In genomic region chr1:24070821-24071393, GRCh38 we compare ENCODE assay signal across 8 cellular contexts. TPM values are rescaled to one million over a fixed set of nuclear protein-coding genes. Genes with fewer than 3 reads are reported as not detected.
DNase-seq lines count a peak whose midpoint lies in the region; ATAC-seq and TF ChIP-seq lines count a peak whose summit lies in the region.

No MANE protein-coding gene starts in this region.

- POLR2A ChIA-PET in CD4-positive, alpha-beta T cell (lab: Charles Lee) = no interaction called here
- POLR2A ChIA-PET in activated CD4-positive, alpha-beta memory T cell treated with anti-CD3 and anti-CD28 coated beads for 36 hours (lab: Charles Lee) = no interaction called here

- H3K4me3 ChIP-seq in effector memory CD4-positive, alpha-beta T cell (ENCODE audit: insufficient read depth, low read depth, low read length, poor library complexity, severe bottlenecking) = no peak overlapping the region

- H3K4me1 ChIP-seq in effector memory CD4-positive, alpha-beta T cell (ENCODE audit: control insufficient read depth, insufficient read depth, low read length, poor library complexity, severe bottlenecking) = no peaks in the 10 kb centered on the region

- no peaks in the 10 kb centered on the region for H3K36me3 Mint-ChIP-seq in CD4-positive, alpha-beta T cell (ENCODE audit: low read depth)
- no peaks in the 10 kb centered on the region for H3K36me3 Mint-ChIP-seq in activated CD4-positive, alpha-beta memory T cell treated with anti-CD3 and anti-CD28 coated beads for 36 hours
- H3K36me3 Mint-ChIP-seq in memory B cell = no peaks in the 10 kb centered on the region

- no peak overlapping the region for H3K4me3 Mint-ChIP-seq in CD4-positive, alpha-beta T cell
- H3K4me3 Mint-ChIP-seq in activated CD4-positive, alpha-beta memory T cell treated with anti-CD3 and anti-CD28 coated beads for 36 hours = no peak overlapping the region
- H3K4me3 Mint-ChIP-seq in memory B cell = no peak overlapping the region

- H3K27ac Mint-ChIP-seq in CD4-positive, alpha-beta T cell = no peak overlapping the region
- no peak overlapping the region for H3K27ac Mint-ChIP-seq in activated CD4-positive, alpha-beta memory T cell treated with anti-CD3 and anti-CD28 coated beads for 36 hours
- H3K27ac Mint-ChIP-seq in memory B cell = no peak overlapping the region

- no peaks in the 10 kb centered on the region for H3K9me3 Mint-ChIP-seq in CD4-positive, alpha-beta T cell
- no peaks in the 10 kb centered on the region for H3K9me3 Mint-ChIP-seq in activated CD4-positive, alpha-beta memory T cell treated with anti-CD3 and anti-CD28 coated beads for 36 hours
- H3K9me3 Mint-ChIP-seq in memory B cell = no peaks in the 10 kb centered on the region

- H3K9me3 ChIP-seq in CD4-positive, alpha-beta T cell (ENCODE audit: control insufficient read depth, low read length) = no peaks in the 10 kb centered on the region
- H3K9me3 ChIP-seq in effector memory CD4-positive, alpha-beta T cell (ENCODE audit: control insufficient read depth, low read length) = no peaks in the 10 kb centered on the region

- H3K4me1 Mint-ChIP-seq in CD4-positive, alpha-beta T cell (ENCODE audit: low read depth) = no peaks in the 10 kb centered on the region
- H3K4me1 Mint-ChIP-seq in activated CD4-positive, alpha-beta memory T cell treated with anti-CD3 and anti-CD28 coated beads for 36 hours (ENCODE audit: low read depth) = peaks cover 2% of the 10 kb centered on the region
- peaks cover 3% of the 10 kb centered on the region for H3K4me1 Mint-ChIP-seq in memory B cell

- ATAC-seq in CD4-positive, alpha-beta T cell (ENCODE audit: poor library complexity) = peak; percentile 88
- peak; percentile 98 for ATAC-seq in memory B cell (ENCODE audit: low read depth)
- ATAC-seq in GM18858 (IDR thresholded peaks at IDR 0.05; ENCODE audit: unreplicated experiment) = no peak

- intact Hi-C loops in CD4-positive, alpha-beta T cell (cut with DNase I, micrococcal nuclease) = loop anchor here in 1 of 2 experiments (2.0 to 5.0 kb wide), 2 partner anchors 42 to 321 kb away; partner anchors contain the start of gene MYOM3
- intact Hi-C loops in activated CD4-positive, alpha-beta memory T cell treated with anti-CD3 and anti-CD28 coated beads for 36 hours (cut with micrococcal nuclease) = loop anchor here (1.0 to 5.0 kb wide), 3 partner anchors 41 to 320 kb away; partner anchors contain the start of genes IFNLR1 and MYOM3

- no peaks in the 10 kb centered on the region for H3K27me3 ChIP-seq in CD4-positive, alpha-beta T cell (ENCODE audit: control insufficient read depth, insufficient read depth, low read length)
- H3K27me3 ChIP-seq in effector memory CD4-positive, alpha-beta T cell (replicated peaks; ENCODE audit: control insufficient read depth, insufficient read depth, low read length, poor library complexity, severe bottlenecking) = no peaks in the 10 kb centered on the region

- CTCF ChIA-PET in CD4-positive, alpha-beta T cell (lab: Charles Lee) = interaction anchor here (0.7 to 1.4 kb wide), 2 partner anchors 80 to 188 kb away, joined by 3 to 4 read pairs; no protein-coding TSS in a partner anchor
- CTCF ChIA-PET in activated CD4-positive, alpha-beta memory T cell treated with anti-CD3 and anti-CD28 coated beads for 36 hours (lab: Charles Lee) = interaction anchor here (0.6 to 2.4 kb wide), 20 partner anchors 10 to 710 kb away, joined by 3 to 16 read pairs (median 3); partner anchors contain the start of gene MYOM3

- H3K27ac ChIP-seq in CD4-positive, alpha-beta T cell (ENCODE audit: low read depth, low read length) = no peak overlapping the region
- H3K27ac ChIP-seq in effector memory CD4-positive, alpha-beta T cell (ENCODE audit: insufficient read depth, low read length, poor library complexity, severe bottlenecking) = no peak overlapping the region

- no peaks in the 10 kb centered on the region for H3K36me3 ChIP-seq in effector memory CD4-positive, alpha-beta T cell (ENCODE audit: control insufficient read depth, insufficient read depth, low read length)

- peaks cover 10% of the 10 kb centered on the region for H3K27me3 Mint-ChIP-seq in CD4-positive, alpha-beta T cell
- H3K27me3 Mint-ChIP-seq in activated CD4-positive, alpha-beta memory T cell treated with anti-CD3 and anti-CD28 coated beads for 36 hours = peaks cover 10% of the 10 kb centered on the region
- peaks cover 5% of the 10 kb centered on the region for H3K27me3 Mint-ChIP-seq in memory B cell

- peak; percentile 52 to 69 (median 58) for DNase-seq in CD4-positive, alpha-beta T cell
- DNase-seq in HPDE6-E6E7 (ENCODE audit: extremely low spot score) (peak; percentile 89), NCI-H82 (lab: John Stamatoyannopoulos, UW) (peak; percentile 94), memory B cell (ENCODE audit: low spot score in 2 of 2) (peak; percentile 75 to 78)
- DNase-seq in activated CD4-positive, alpha-beta memory T cell treated with anti-CD3 and anti-CD28 coated beads for 36 hours = peak; percentile 83
- peak; percentile 16 to 47 (median 21) for DNase-seq in effector memory CD4-positive, alpha-beta T cell
- peak; percentile 51 for DNase-seq in stimulated activated CD8-positive, alpha-beta memory T cell treated with anti-CD3 and anti-CD28 coated beads, Interleukin-15, amount 100 ng/mL, for 24 hours (ENCODE audit: low read depth)

- TF ChIP-seq CTCF in CD4-positive, alpha-beta T cell (IDR thresholded peaks at IDR 0.05) = peak; percentile 94

RNA-seq across cellular contexts. Expression of gene MYOM3, which starts 41.0 kb away (rescaled TPM):
- total RNA-seq in CD4-positive, alpha-beta T cell = not detected
- not detected for total RNA-seq in activated CD4-positive, alpha-beta memory T cell treated with anti-CD3 and anti-CD28 coated beads for 36 hours

Comparison
In these comparisons a context has a peak if more than half of its experiments do, and no peak if none do; other contexts are left out.
1. DNase-seq: peak in every context shown above with its lines; median percentile 94 in NCI-H82; 89 in HPDE6-E6E7; 83 in activated CD4-positive, alpha-beta memory T cell treated with anti-CD3 and anti-CD28 coated beads for 36 hours; 76 in memory B cell; 58 in CD4-positive, alpha-beta T cell; 51 in stimulated activated CD8-positive, alpha-beta memory T cell treated with anti-CD3 and anti-CD28 coated beads, Interleukin-15, amount 100 ng/mL, for 24 hours; 21 in effector memory CD4-positive, alpha-beta T cell.